ENCODE assay signal across 12 cellular contexts in the genomic region with DNA sequence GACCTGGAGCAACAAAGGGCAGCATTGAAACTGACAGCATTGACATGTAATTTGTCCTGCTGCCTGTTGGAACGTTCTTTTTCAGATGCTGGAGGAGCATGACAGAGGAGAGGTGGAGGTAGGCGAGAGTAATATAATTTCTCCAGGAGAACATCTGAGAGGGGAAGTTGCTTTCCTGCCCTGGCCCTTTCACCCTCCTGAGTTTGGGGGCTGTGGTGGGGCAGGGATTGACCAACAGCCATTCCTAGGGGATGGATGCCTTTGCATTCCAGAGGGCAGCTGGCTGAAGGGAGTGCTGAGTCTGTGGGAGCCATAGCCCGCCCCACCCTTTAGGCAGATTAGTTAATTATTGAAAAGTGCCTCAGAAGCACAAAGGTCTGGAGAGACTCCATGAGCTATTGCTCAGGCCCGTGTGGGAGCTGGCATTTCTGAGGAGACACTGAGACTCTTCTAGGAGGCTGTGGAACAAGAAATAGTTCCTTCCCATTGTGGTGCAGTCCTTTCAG.
DNase-seq lines count a peak whose midpoint lies in the region; ATAC-seq, FAIRE-seq and TF ChIP-seq lines count a peak whose summit lies in the region.
"Had no signal": no experiment of that assay in that cellular context is flagged by ENCODE, and none has a peak within 500 bp of the region (broad histone marks: within the 10 kb centered on the region; RNA-seq: fewer than 3 reads in every experiment).

No MANE protein-coding gene starts in this region.

- H3K4me3 Mint-ChIP-seq in nephron progenitor cell = no peak overlapping the region

- peak; percentile 48 for DNase-seq in EH (ENCODE audit: low read depth)
- DNase-seq in RCC 7860 (ENCODE audit: low spot score) = peak; percentile 82
- DNase-seq in fibroblast of villous mesenchyme (ENCODE audit: low read depth) = peak; percentile 47
- DNase-seq in nephron progenitor cell = peak; percentile 12
- no peak for DNase-seq in substantia nigra (lab: John Stamatoyannopoulos, UW)
- no peak for DNase-seq in DMS 273 (lab: John Stamatoyannopoulos, UW; ENCODE audit: unreplicated experiment)
- DNase-seq in activated CD8-positive, alpha-beta memory T cell treated with anti-CD3 and anti-CD28 coated beads, Interleukin-2, amount 50 U/mL, for 48 hours = no peak
- DNase-seq: activated T-cell treated with anti-CD3 and anti-CD28 coated beads for 4 hours, NCI-H146 had no signal

- TF ChIP-seq CTCF in fibroblast of villous mesenchyme (IDR thresholded peaks at IDR 0.05; ENCODE audit: insufficient read depth, low read depth, low read length) (no peak), nephron progenitor cell (IDR thresholded peaks at IDR 0.05) (no peak)

- H3K36me3 Mint-ChIP-seq in nephron progenitor cell (ENCODE audit: low read depth) = no peaks in the 10 kb centered on the region

- H3K4me1 Mint-ChIP-seq in nephron progenitor cell = peaks cover 33% of the 10 kb centered on the region

- peaks cover 4% of the 10 kb centered on the region for H3K27me3 Mint-ChIP-seq in nephron progenitor cell (ENCODE audit: low read depth, poor library complexity)

- H3K27ac ChIP-seq in substantia nigra (ENCODE audit: low read depth, low read length, poor library complexity, severe bottlenecking) = no peak overlapping the region
- H3K27ac ChIP-seq: thoracic aorta had no signal

- peak overlapping the region; percentile 46 for H3K27ac Mint-ChIP-seq in nephron progenitor cell

- H3K4me3 ChIP-seq in fibroblast of villous mesenchyme (ENCODE audit: low read depth, low read length) = no peak overlapping the region
- H3K4me3 ChIP-seq: thoracic aorta had no signal

- no peak for ATAC-seq in GM21423 (IDR thresholded peaks at IDR 0.05; ENCODE audit: unreplicated experiment)

- no peaks in the 10 kb centered on the region for H3K9me3 Mint-ChIP-seq in nephron progenitor cell

- peak; percentile 73 for FAIRE-seq in RCC 7860 (lab: Jason Lieb, UNC)
- FAIRE-seq: colon had no signal

Comparison
In these comparisons a context has a peak if more than half of its experiments do, and no peak if none do; other contexts are left out.
1. DNase-seq: peak in EH (single experiment), RCC 7860 (single experiment), fibroblast of villous mesenchyme (single experiment) and nephron progenitor cell (single experiment); none in substantia nigra (0 of 49), DMS 273 (single experiment) and activated CD8-positive, alpha-beta memory T cell treated with anti-CD3 and anti-CD28 coated beads, Interleukin-2, amount 50 U/mL, for 48 hours (single experiment).